20 cellular contexts compared by ENCODE assay signal in genomic region chr20:17189976-17190710, GRCh38. TPM values are rescaled to one million over a fixed set of nuclear protein-coding genes. Genes with fewer than 3 reads are reported as not detected.
DNase-seq lines count a peak whose midpoint lies in the region; ATAC-seq and TF ChIP-seq lines count a peak whose summit lies in the region.
"Had no signal": no experiment of that assay in that cellular context is flagged by ENCODE, and none has a peak within 500 bp of the region (broad histone marks: within the 10 kb centered on the region; RNA-seq: fewer than 3 reads in every experiment).

No MANE protein-coding gene starts in this region.

- H3K4me1 ChIP-seq in H9 (ENCODE audit: insufficient read depth, low read length): no peaks in the 10 kb centered on the region
- H3K4me1 ChIP-seq: BE2C, BLaER1, Caco-2 had no signal

- H3K23me2 ChIP-seq in H9 (ENCODE audit: insufficient read length, low read depth, low read length, poor library complexity, severe bottlenecking): no peaks in the 10 kb centered on the region

- ATAC-seq in SK-N-SH treated with all-trans-retinoic acid at 6 μM for 48 hours (no peak), GM19023 (IDR thresholded peaks at IDR 0.05; ENCODE audit: unreplicated experiment) (no peak)
- ATAC-seq: CD8-positive, alpha-beta T cell; GM12878 had no signal

- no peaks in the 10 kb centered on the region for H3K27me3 ChIP-seq in H9 (ENCODE audit: insufficient read depth, low read length)
- H3K27me3 ChIP-seq: BE2C, BLaER1 had no signal

- 0 out of 4 replicates have a peak, but pooled peaks cover 0 to 3% of the 10 kb centered on the region in 2 experiments for H3K4me1 Mint-ChIP-seq in H9
- H3K4me1 Mint-ChIP-seq: CD14-positive monocyte; CD4-positive, CD25-positive, alpha-beta regulatory T cell had no signal

- no peak overlapping the region for H3K9ac ChIP-seq in H9 (ENCODE audit: extremely low read depth, insufficient read length, low read length)
- H3K9ac ChIP-seq: BLaER1 had no signal

- no peak overlapping the region for H2BK12ac ChIP-seq in H9 (ENCODE audit: insufficient read length, low read depth, low read length)

- H2BK120ac ChIP-seq in H9 (ENCODE audit: low read depth, low read length, poor library complexity, severe bottlenecking): no peak overlapping the region

- DNase-seq in H9: no peak
- peak; percentile 67 for DNase-seq in SK-MEL-5 (ENCODE audit: low read depth, low spot score)
- DNase-seq in left kidney (ENCODE audit: low read depth, low spot score): peak; percentile 11
- DNase-seq in cerebellar nuclear complex (lab: John Stamatoyannopoulos, UW): no peak
- DNase-seq: 8988T; ACHN; BE2C; C1 segment of cervical spinal cord; Caco-2; Calu3; CD4-positive, CD25-positive, alpha-beta regulatory T cell; CD8-positive, alpha-beta T cell; DMS79 treated with DMSO at 0.1 percent for 48 hours; GF-D8 had no signal

- H4K8ac ChIP-seq in H9 (replicated peaks; ENCODE audit: insufficient read length, low read depth, low read length): no peak overlapping the region

- H3K79me1 ChIP-seq in H9 (ENCODE audit: insufficient read depth, low read depth, low read length, poor library complexity, severe bottlenecking): no peaks in the 10 kb centered on the region

- TF ChIP-seq CTCF in H9 (conservative IDR thresholded peaks at IDR 0.05): no peak

- peak overlapping the region in 2 of 3 experiments; percentile 44 to 69; a peak in 2 of 7 replicates for H3K27ac Mint-ChIP-seq in H9
- H3K27ac Mint-ChIP-seq: CD14-positive monocyte; CD4-positive, CD25-positive, alpha-beta regulatory T cell; CD8-positive, alpha-beta T cell had no signal

- H3K9me3 ChIP-seq in H9 (ENCODE audit: control insufficient read depth, low read depth, low read length): no peaks in the 10 kb centered on the region
- H3K9me3 ChIP-seq: BE2C, BLaER1 had no signal

- H3K56ac ChIP-seq in H9 (ENCODE audit: insufficient read length, low read depth, low read length): no peak overlapping the region

- no peak overlapping the region for H2BK15ac ChIP-seq in H9 (ENCODE audit: low read depth, low read length)

- H2BK5ac ChIP-seq in H9 (ENCODE audit: insufficient read length, low read length): no peak overlapping the region

- in situ Hi-C loops in SK-MEL-5 (cut with HindIII; ENCODE audit: low pct_unique_long_range_greater_than_20kb, low sequenced_read_pairs): no loop called here

- no peak overlapping the region for H3K14ac ChIP-seq in H9 (ENCODE audit: insufficient read depth, low read length)

- peaks cover 3 to 6% of the 10 kb centered on the region in 2 experiments; a peak in 3 of 5 replicates for H3K9me3 Mint-ChIP-seq in H9

- H3K23ac ChIP-seq in H9 (ENCODE audit: insufficient read length, low read depth, low read length): no peak overlapping the region

- no peak overlapping the region for H3K18ac ChIP-seq in H9 (ENCODE audit: insufficient read length, low read depth, low read length)

- no peaks in the 10 kb centered on the region; the same call in 1 of the 2 replicates for H3K27me3 Mint-ChIP-seq in H9 (ENCODE audit: low read depth)
- H3K27me3 Mint-ChIP-seq: CD4-positive, CD25-positive, alpha-beta regulatory T cell had no signal

- H3K79me2 ChIP-seq in H9 (ENCODE audit: insufficient read depth, low read length): no peaks in the 10 kb centered on the region

- H3K4ac ChIP-seq in H9 (ENCODE audit: low read depth, low read length): no peak overlapping the region

- WGBS in H9 (ENCODE audit: extremely low coverage, insufficient read length, low lambda C conversion rate): no CpG with 5 or more reads among the region's 6 CpGs

- H2AK5ac ChIP-seq in H9 (ENCODE audit: insufficient read length, low read length): no peak overlapping the region

- no peak overlapping the region for H2AFZ ChIP-seq in H9 (ENCODE audit: low read length)

- H3K4me3 Mint-ChIP-seq in H9: no peak overlapping the region
- H3K4me3 Mint-ChIP-seq: CD14-positive monocyte; CD4-positive, CD25-positive, alpha-beta regulatory T cell; CD8-positive, alpha-beta T cell had no signal

- H4K5ac ChIP-seq in H9 (ENCODE audit: insufficient read length, low read depth, low read length): no peak overlapping the region

- H3K4me2 ChIP-seq in H9 (ENCODE audit: insufficient read depth, insufficient read length, low read length): no peak overlapping the region
- H3K4me2 ChIP-seq: BLaER1 had no signal

- H4K91ac ChIP-seq in H9 (ENCODE audit: insufficient read length, low read depth, low read length): no peak overlapping the region

- H3K27ac ChIP-seq in H9 (ENCODE audit: insufficient read length, low read depth, low read length): no peak overlapping the region
- H3K27ac ChIP-seq: BLaER1 had no signal

- no peak overlapping the region for H2BK20ac ChIP-seq in H9 (ENCODE audit: low read depth, low read length, poor library complexity, severe bottlenecking)

- no peaks in the 10 kb centered on the region for H4K20me1 ChIP-seq in H9 (ENCODE audit: control insufficient read depth, insufficient read depth, insufficient read length)
- H4K20me1 ChIP-seq: BLaER1 had no signal

- no peak overlapping the region for H3T11ph ChIP-seq in H9 (ENCODE audit: low read length)

- H3K36me3 Mint-ChIP-seq in H9 (ENCODE audit: insufficient read depth in 1 of 3, low read depth in 3 of 3): peaks cover 0 to 4% (median 0%) of the 10 kb centered on the region in 3 experiments; a peak in 1 of 7 replicates
- H3K36me3 Mint-ChIP-seq: CD14-positive monocyte; CD4-positive, CD25-positive, alpha-beta regulatory T cell; CD8-positive, alpha-beta T cell had no signal

TF ChIP-seq in SK-N-SH treated with all-trans-retinoic acid at 6 μM for 48 hours, 23 proteins besides CTCF, POLR2A, EP300 and RAD21 (continues in another document):
- TF ChIP-seq ZNF70 (CRISPR knock-in tag; IDR thresholded peaks at IDR 0.05) (no peak), RARB (CRISPR knock-in tag; IDR thresholded peaks at IDR 0.05) (no peak), ZC3H10 (CRISPR knock-in tag; IDR thresholded peaks at IDR 0.05) (no peak), PATZ1 (CRISPR knock-in tag; IDR thresholded peaks at IDR 0.05; ENCODE audit: borderline replicate concordance) (no peak), TOX (CRISPR knock-in tag; IDR thresholded peaks at IDR 0.05; ENCODE audit: borderline replicate concordance) (no peak), ZNF565 (CRISPR knock-in tag; conservative IDR thresholded peaks at IDR 0.05; ENCODE audit: low read depth) (no peak), SNAI2 (CRISPR knock-in tag; IDR thresholded peaks at IDR 0.05) (no peak), CREB5 (CRISPR knock-in tag; IDR thresholded peaks at IDR 0.05; ENCODE audit: low read depth) (no peak), ISL1 (CRISPR knock-in tag; IDR thresholded peaks at IDR 0.05) (no peak), PPARA (CRISPR knock-in tag; IDR thresholded peaks at IDR 0.05; ENCODE audit: borderline replicate concordance) (no peak), TSHZ2 (CRISPR knock-in tag; IDR thresholded peaks at IDR 0.05) (no peak)

RNA-seq across cellular contexts. Expression of gene PCSK2, which starts 36.7 kb away (rescaled TPM):
- 1.5 and 2.8 TPM in 2 replicates for total RNA-seq in H9 (2021)
- total RNA-seq in SK-MEL-5 (2014; rRNA removed; shearing (Covaris generic)): 0.63 TPM in 1 of 2 replicates, not detected in the other
- polyA plus RNA-seq in SK-MEL-5 (2015; cell fraction: cytosol; rRNA removed): 0.04 TPM in 1 of 2 replicates, not detected in the other
- not detected in 2 replicates for polyA plus RNA-seq in SK-MEL-5 (2015; cell fraction: nucleus; rRNA removed)
- total RNA-seq: Caco-2; Calu3; CD4-positive, CD25-positive, alpha-beta regulatory T cell; CD8-positive, alpha-beta T cell; GM12878 had no signal
- polyA plus RNA-seq: AG04450; CD14-positive monocyte; CD4-positive, CD25-positive, alpha-beta regulatory T cell; GM12878 had no signal

Comparison
In these comparisons a context has a peak if more than half of its experiments do, and no peak if none do; other contexts are left out.
1. DNase-seq: peak in SK-MEL-5 (single experiment) and left kidney (single experiment); none in H9 (single experiment) and cerebellar nuclear complex (0 of 2).